21 cellular contexts compared by ENCODE assay signal in the genomic region with DNA sequence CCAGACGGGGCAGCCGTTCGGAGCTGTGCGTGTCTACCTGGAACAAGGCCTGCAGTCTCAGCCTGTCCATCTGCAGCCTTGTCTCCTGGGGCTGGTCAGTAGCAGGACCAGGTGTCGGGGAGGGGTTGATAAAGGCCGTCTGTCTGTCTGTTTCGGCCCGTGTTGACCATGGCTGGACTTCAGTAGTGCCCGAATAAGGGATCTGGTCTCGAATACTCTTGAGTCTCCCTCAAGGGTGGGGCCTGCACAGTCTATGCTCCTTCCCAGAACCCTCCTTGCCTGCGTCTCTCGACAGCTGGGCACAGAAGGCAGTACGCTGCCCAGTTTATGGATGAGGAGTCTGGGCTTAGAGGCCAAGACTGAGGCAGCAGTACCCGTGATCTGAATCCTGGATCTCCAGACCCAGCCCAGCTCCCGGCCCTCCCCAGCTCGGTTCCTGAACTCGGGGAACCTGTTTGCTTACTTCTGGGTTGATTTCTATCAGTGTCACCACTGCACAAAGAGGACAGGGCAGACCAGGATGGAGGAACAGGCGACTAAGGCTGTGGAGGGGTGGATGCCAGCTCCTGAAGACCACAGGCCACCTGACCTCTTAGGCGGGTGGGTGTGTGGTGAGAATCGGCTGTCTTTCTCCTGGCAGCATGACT. TPM values are rescaled to one million over a fixed set of nuclear protein-coding genes. Genes with fewer than 3 reads are reported as not detected.
A peak's percentile ranks its signal among the peaks of the same experiment; 100 is the strongest.
DNase-seq lines count a peak whose midpoint lies in the region; ATAC-seq and TF ChIP-seq lines count a peak whose summit lies in the region.
"Had no signal": no experiment of that assay in that cellular context is flagged by ENCODE, and none has a peak within 500 bp of the region (broad histone marks: within the 10 kb centered on the region; RNA-seq: fewer than 3 reads in every experiment).

No MANE protein-coding gene starts in this region.

- CTCF ChIA-PET in PC-3 (lab: Charles Lee), result no interaction called here

- POLR2A ChIA-PET in PC-3 (lab: Charles Lee; ENCODE audit: unreplicated experiment), result no interaction called here

- H3K27me3 ChIP-seq in heart left ventricle (peaks cover 0 to 41% (median 12%) of the 10 kb centered on the region in 9 donors), right atrium auricular region (no peaks in the 10 kb centered on the region), PC-3 (ENCODE audit: low read length) (no peaks in the 10 kb centered on the region)

- H3K9me3 ChIP-seq in heart left ventricle, result no peaks in the 10 kb centered on the region
- no peaks in the 10 kb centered on the region for H3K9me3 ChIP-seq in right atrium auricular region
- H3K9me3 ChIP-seq in PC-3 (ENCODE audit: low read length), result no peaks in the 10 kb centered on the region
- H3K9me3 ChIP-seq: BLaER1, SK-N-SH had no signal

- H3K9ac ChIP-seq in PC-3 (ENCODE audit: low read length), result no peak overlapping the region
- H3K9ac ChIP-seq: BLaER1, KMS-11, SK-N-SH had no signal

- H3K4me3 ChIP-seq in heart left ventricle (no peak overlapping the region), right atrium auricular region (no peak overlapping the region), PC-3 (ENCODE audit: low read length) (no peak overlapping the region)
- H3K4me3 ChIP-seq: BLaER1 had no signal

- H3K4me2 ChIP-seq in PC-3 (ENCODE audit: low read length), result 0 out of 2 replicates have a peak overlapping the region, but pooled peaks have one; percentile 7
- H3K4me2 ChIP-seq: KMS-11, SK-N-SH had no signal

- H3K36me3 ChIP-seq in heart left ventricle, result no peaks in the 10 kb centered on the region
- H3K36me3 ChIP-seq in right atrium auricular region, result no peaks in the 10 kb centered on the region
- H3K36me3 ChIP-seq in PC-3 (ENCODE audit: low read depth, low read length), result no peaks in the 10 kb centered on the region
- H3K36me3 ChIP-seq: BLaER1 had no signal

- no TSS peak for BruUV-seq in PC-3 (replicated peaks; lab: Mats Ljungman, UMichigan)

- no peaks in the 10 kb centered on the region for H3K79me2 ChIP-seq in PC-3 (ENCODE audit: low read length)

- H3K4me1 ChIP-seq in heart left ventricle, result peaks cover 0 to 2% (median 0%) of the 10 kb centered on the region in 12 donors
- peaks cover 0 to under 1% of the 10 kb centered on the region in 2 donors for H3K4me1 ChIP-seq in right atrium auricular region
- H3K4me1 ChIP-seq in PC-3 (ENCODE audit: insufficient read depth, low read length), result peaks cover 13% of the 10 kb centered on the region

- TF ChIP-seq CTCF in heart left ventricle (IDR thresholded peaks at IDR 0.05) (no peak), right atrium auricular region (IDR thresholded peaks at IDR 0.05) (no peak), PC-3 (conservative IDR thresholded peaks at IDR 0.05; ENCODE audit: low read depth, low read length) (no peak)

- 76 to 83% (median 80%) methylated on average over 16 to 20 of the region's 20 CpGs for WGBS in heart left ventricle, 4 donors

- H2AFZ ChIP-seq in PC-3 (ENCODE audit: low read length), result 0 out of 2 replicates have a peak overlapping the region, but pooled peaks have one; percentile 16

- intact Hi-C loops in heart left ventricle (cut with DNase I), result loop anchor here in 1 of 10 donors (10.0 kb wide), 1 partner anchor 531 kb away; no protein-coding TSS in a partner anchor
- intact Hi-C loops in PC-3 (cut with micrococcal nuclease), result no loop called here

- H4K20me1 ChIP-seq in PC-3 (ENCODE audit: low read length), result no peaks in the 10 kb centered on the region
- H4K20me1 ChIP-seq: BLaER1 had no signal

- ATAC-seq in heart left ventricle (peak in 3 of 4 donors; percentile 23 to 62 (median 28)), PC-3 (no peak; the same call in 1 of the 2 replicates)
- ATAC-seq: HepG2 had no signal

- DNase-seq in heart left ventricle (peak in 1 of 5 donors; percentile 44), right atrium auricular region (ENCODE audit: low spot score) (no peak), PC-3 (peak; percentile 58), mucosa of gallbladder (ENCODE audit: low spot score) (peak; percentile 34), DMS79 treated with DMSO at 0.1 percent for 48 hours (lab: John Stamatoyannopoulos, UW) (no peak), DMS153 (lab: John Stamatoyannopoulos, UW) (no peak), NK-92 (lab: John Stamatoyannopoulos, UW; ENCODE audit: unreplicated experiment) (no peak)
- DNase-seq: CD8-positive, alpha-beta memory T cell; DND-41; H7; HFFc6; NCI-H1048; NCI-H1436; NCI-H2029; NCI-H2171; SK-N-SH had no signal

- no peak for TF ChIP-seq POLR2A in heart left ventricle (IDR thresholded peaks at IDR 0.05)

- no peaks in the 10 kb centered on the region for H3K9me2 ChIP-seq in PC-3 (replicated peaks; ENCODE audit: low read length)
- H3K9me2 ChIP-seq: SK-N-SH had no signal

- H3K27ac ChIP-seq in heart left ventricle (no peak overlapping the region), right atrium auricular region (no peak overlapping the region), PC-3 (ENCODE audit: low read length) (no peak overlapping the region)
- H3K27ac ChIP-seq: BLaER1, KMS-11 had no signal

- no peaks in the 10 kb centered on the region for H3F3A ChIP-seq in PC-3 (ENCODE audit: low read length, unreplicated experiment)

RNA-seq across cellular contexts. Expression of a gene that starts 23.0 kb away (rescaled TPM):
- total RNA-seq in heart left ventricle (10 to 100 TPM in 5 of 9 donors, 1 to 10 TPM in 4; 1.4 to 52.4 (median 10.2) TPM), right atrium auricular region (not detected), PC-3 (2014; rRNA removed) (not detected in 2 replicates), mucosa of gallbladder (7.0 TPM)
- 1 to 10 TPM; 3.7 to 6.4 TPM for polyA plus RNA-seq in heart left ventricle
- total RNA-seq: A673; CD8-positive, alpha-beta memory T cell; HFFc6; M059J had no signal
- polyA plus RNA-seq: CD8-positive, alpha-beta memory T cell had no signal

Comparison
In these comparisons a context has a peak if more than half of its experiments do, and no peak if none do; other contexts are left out.
1. DNase-seq: peak in PC-3 (single experiment) and mucosa of gallbladder (single experiment); none in right atrium auricular region (single experiment), DMS79 treated with DMSO at 0.1 percent for 48 hours (single experiment), DMS153 (single experiment) and NK-92 (single experiment).